In the genomic region with DNA sequence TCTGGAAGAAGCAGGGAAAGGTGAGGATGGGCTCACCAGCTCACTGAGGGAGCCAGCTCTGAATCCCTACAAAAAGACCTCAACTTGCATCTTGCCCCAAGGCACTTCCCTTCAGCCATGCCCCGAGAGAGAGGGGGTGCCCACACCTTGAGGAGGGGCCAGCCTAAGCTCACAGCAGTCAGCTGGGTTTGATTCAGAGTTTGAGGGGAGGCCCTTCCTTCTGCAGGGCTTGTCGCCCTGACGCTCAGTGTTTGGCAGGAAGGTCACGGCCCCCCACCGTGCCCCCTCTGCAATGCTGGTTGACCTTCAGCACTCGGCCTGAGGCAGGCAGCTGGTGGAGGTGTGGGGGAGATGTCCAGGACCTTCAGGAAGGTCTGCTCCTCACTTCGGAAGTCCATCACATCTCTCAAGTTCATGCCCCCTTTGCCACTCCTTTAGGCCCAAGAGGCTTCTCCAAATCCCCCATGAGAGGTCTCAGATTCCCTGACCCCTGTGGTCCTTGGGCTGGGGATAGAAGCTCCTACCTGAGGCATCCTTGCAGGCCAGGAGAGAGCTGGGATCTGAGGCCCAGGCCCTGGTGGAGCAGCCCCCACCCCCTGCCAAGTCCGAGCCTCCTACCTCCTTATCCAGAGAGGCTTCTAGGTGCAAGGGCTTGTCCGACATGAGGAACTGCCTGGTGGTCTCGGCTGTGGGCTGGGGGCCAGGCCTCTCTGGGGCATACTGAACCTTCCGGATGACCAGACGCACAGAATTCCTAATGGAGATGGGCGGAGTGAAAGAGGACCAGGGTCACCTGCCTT, we compare ENCODE assay signal across 21 cellular contexts. TPM values are rescaled to one million over a fixed set of nuclear protein-coding genes. Genes with fewer than 3 reads are reported as not detected.
DNase-seq lines count a peak whose midpoint lies in the region; ATAC-seq and TF ChIP-seq lines count a peak whose summit lies in the region.
"Had no signal": no experiment of that assay in that cellular context is flagged by ENCODE, and none has a peak within 500 bp of the region (broad histone marks: within the 10 kb centered on the region; RNA-seq: fewer than 3 reads in every experiment).

No MANE protein-coding gene starts in this region.

- no peak overlapping the region for H3K27ac ChIP-seq in right atrium auricular region
- H3K27ac ChIP-seq in DND-41 (ENCODE audit: low read length) = 0 out of 2 replicates have a peak overlapping the region, but pooled peaks have one; percentile 0
- H3K27ac ChIP-seq: body of pancreas, gastrocnemius medialis, vagina had no signal

- H3K36me3 ChIP-seq in right atrium auricular region (peaks cover 38% of the 10 kb centered on the region), DND-41 (ENCODE audit: insufficient read depth, low read length) (peaks cover 33% of the 10 kb centered on the region)

- H3K27me3 ChIP-seq in right atrium auricular region (no peaks in the 10 kb centered on the region), DND-41 (ENCODE audit: insufficient read depth, low read length, poor library complexity) (no peaks in the 10 kb centered on the region)
- H3K27me3 ChIP-seq: body of pancreas, gastrocnemius medialis, vagina had no signal

- ATAC-seq in Right ventricle myocardium superior (ENCODE audit: poor library complexity) = no peak
- no peak for ATAC-seq in DND-41 (ENCODE audit: insufficient read depth, low read depth)
- ATAC-seq in effector memory CD8-positive, alpha-beta T cell (replicated peaks) = no peak
- no peak for ATAC-seq in stimulated activated effector memory CD8-positive, alpha-beta T cell treated with anti-CD3 and anti-CD28 coated beads, Interleukin-12 subunit alpha, Interleukin-12 subunit beta, amount 100 ng/mL, for 72 hours
- ATAC-seq: body of pancreas, gastrocnemius medialis had no signal

- no peaks in the 10 kb centered on the region for H3K27me3 Mint-ChIP-seq in effector memory CD8-positive, alpha-beta T cell

- no peak overlapping the region for H3K4me3 ChIP-seq in right atrium auricular region
- H3K4me3 ChIP-seq in DND-41 (ENCODE audit: low read depth in 1 of 2, low read length in 2 of 2) = no peak overlapping the region
- H3K4me3 ChIP-seq: body of pancreas, gastrocnemius medialis, vagina had no signal

- H3K4me2 ChIP-seq in DND-41 (ENCODE audit: insufficient read depth, low read length) = no peak overlapping the region

- H2AFZ ChIP-seq in DND-41 (ENCODE audit: low read depth, low read length) = no peak overlapping the region

- no peaks in the 10 kb centered on the region for H4K20me1 ChIP-seq in DND-41 (ENCODE audit: insufficient read depth, low read length)

- peaks cover 3% of the 10 kb centered on the region for H3K36me3 Mint-ChIP-seq in effector memory CD8-positive, alpha-beta T cell (ENCODE audit: insufficient read depth)
- no peaks in the 10 kb centered on the region for H3K36me3 Mint-ChIP-seq in stimulated activated effector memory CD8-positive, alpha-beta T cell treated with anti-CD3 and anti-CD28 coated beads, Interleukin-12 subunit alpha, Interleukin-12 subunit beta, amount 100 ng/mL, for 72 hours

- peaks cover 0 to 12% of the 10 kb centered on the region in 2 donors for H3K4me1 ChIP-seq in right atrium auricular region
- H3K4me1 ChIP-seq in DND-41 (ENCODE audit: insufficient read depth, low read length) = peaks cover 29% of the 10 kb centered on the region
- H3K4me1 ChIP-seq: body of pancreas, gastrocnemius medialis, vagina had no signal

- H3K4me3 Mint-ChIP-seq in effector memory CD8-positive, alpha-beta T cell = no peak overlapping the region
- no peak overlapping the region for H3K4me3 Mint-ChIP-seq in stimulated activated effector memory CD8-positive, alpha-beta T cell treated with anti-CD3 and anti-CD28 coated beads, Interleukin-12 subunit alpha, Interleukin-12 subunit beta, amount 100 ng/mL, for 72 hours

- TF ChIP-seq CTCF in right atrium auricular region (IDR thresholded peaks at IDR 0.05) = no peak
- TF ChIP-seq CTCF in DND-41 (IDR thresholded peaks at IDR 0.05; ENCODE audit: borderline replicate concordance, extremely low read depth, low read length, poor library complexity, severe bottlenecking) = no peak

- H3K4me1 Mint-ChIP-seq in effector memory CD8-positive, alpha-beta T cell (ENCODE audit: low read depth in 2 of 2) = peaks cover 38% of the 10 kb centered on the region in 2 donors
- H3K4me1 Mint-ChIP-seq in stimulated activated effector memory CD8-positive, alpha-beta T cell treated with anti-CD3 and anti-CD28 coated beads, Interleukin-12 subunit alpha, Interleukin-12 subunit beta, amount 100 ng/mL, for 72 hours = peaks cover 45% of the 10 kb centered on the region

- H3K27ac Mint-ChIP-seq in effector memory CD8-positive, alpha-beta T cell = peak overlapping the region; percentile 96 to 99
- peak overlapping the region; percentile 98 for H3K27ac Mint-ChIP-seq in stimulated activated effector memory CD8-positive, alpha-beta T cell treated with anti-CD3 and anti-CD28 coated beads, Interleukin-12 subunit alpha, Interleukin-12 subunit beta, amount 100 ng/mL, for 72 hours

- no peak overlapping the region for H3K9ac ChIP-seq in DND-41 (ENCODE audit: low read depth, low read length)

- H3K9me3 Mint-ChIP-seq in effector memory CD8-positive, alpha-beta T cell = no peaks in the 10 kb centered on the region
- no peaks in the 10 kb centered on the region for H3K9me3 Mint-ChIP-seq in stimulated activated effector memory CD8-positive, alpha-beta T cell treated with anti-CD3 and anti-CD28 coated beads, Interleukin-12 subunit alpha, Interleukin-12 subunit beta, amount 100 ng/mL, for 72 hours

- peak; percentile 32 for DNase-seq in Right ventricle myocardium superior
- no peak for DNase-seq in right atrium auricular region (ENCODE audit: low spot score)
- no peak for DNase-seq in DND-41
- DNase-seq in effector memory CD8-positive, alpha-beta T cell = no peak
- no peak for DNase-seq in stimulated activated effector memory CD8-positive, alpha-beta T cell treated with anti-CD3 and anti-CD28 coated beads, Interleukin-12 subunit alpha, Interleukin-12 subunit beta, amount 100 ng/mL, for 72 hours (ENCODE audit: low spot score in 2 of 2)
- no peak for DNase-seq in DMS153 treated with DMSO at 0.1 percent for 48 hours (lab: John Stamatoyannopoulos, UW; ENCODE audit: unreplicated experiment)
- no peak for DNase-seq in SIG-M5 (lab: John Stamatoyannopoulos, UW)
- DNase-seq in NCI-H82 (lab: John Stamatoyannopoulos, UW) = no peak
- DNase-seq: activated gamma-delta T cell; dermis blood vessel endothelial cell; erythroblast; GF-D8; KBM-7; NCI-H187; RPMI8226; small intestine; stimulated activated CD4-positive, alpha-beta T cell treated with anti-CD3 and anti-CD28 coated beads, Interleukin-4, amount 100 ng/mL, for 24 hours had no signal

- intact Hi-C loops in Right ventricle myocardium superior (cut with DNase I) = loop anchor here (5.0 kb wide), 1 partner anchor 254 kb away; no protein-coding TSS in a partner anchor

- no peaks in the 10 kb centered on the region for H3K9me3 ChIP-seq in right atrium auricular region
- H3K9me3 ChIP-seq in DND-41 (ENCODE audit: insufficient read depth, low read length, severe bottlenecking) = no peaks in the 10 kb centered on the region
- H3K9me3 ChIP-seq: body of pancreas, gastrocnemius medialis, vagina had no signal

- no peaks in the 10 kb centered on the region for H3K79me2 ChIP-seq in DND-41 (ENCODE audit: insufficient read depth, low read length)

RNA-seq across cellular contexts. Expression of gene TPBGL, which starts 37.6 kb away (rescaled TPM):
- total RNA-seq in Right ventricle myocardium superior (0.11 TPM), right atrium auricular region (under 1 TPM; 0.12 to 0.15 TPM)
- total RNA-seq: gastrocnemius medialis, liver had no signal
